In the genomic region with DNA sequence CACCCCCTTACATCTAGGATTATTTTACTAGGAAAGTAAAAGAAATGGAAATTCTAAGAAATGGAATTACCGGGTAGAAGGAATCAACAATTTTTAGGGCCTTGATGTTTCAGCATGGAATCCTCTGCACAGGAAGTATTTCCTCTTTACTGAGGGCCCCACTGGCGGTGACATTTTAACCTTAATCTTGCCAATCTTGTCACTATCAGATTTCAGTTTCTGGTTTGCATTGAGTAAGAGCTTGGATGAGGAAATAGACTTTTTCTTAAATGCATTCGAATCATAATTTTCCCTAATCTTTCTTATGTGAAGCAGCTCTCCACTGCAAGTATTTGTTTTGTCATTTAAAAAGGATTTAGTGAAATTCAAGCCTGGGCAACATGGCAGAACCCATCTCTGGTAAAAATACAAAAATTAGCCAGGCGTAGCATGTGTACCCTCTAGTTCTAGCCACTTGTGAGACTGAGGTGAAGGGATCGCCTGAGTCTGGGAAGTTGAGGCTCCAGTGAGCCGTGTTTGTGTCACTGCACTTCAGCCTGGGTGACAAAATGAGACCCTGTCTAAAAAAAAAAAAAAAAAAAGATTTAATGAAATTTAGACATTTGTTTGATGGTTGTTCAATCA, we compare ENCODE assay signal across 10 cellular contexts. TPM values are rescaled to one million over a fixed set of nuclear protein-coding genes. Genes with fewer than 3 reads are reported as not detected.
DNase-seq lines count a peak whose midpoint lies in the region; ATAC-seq and TF ChIP-seq lines count a peak whose summit lies in the region.
"Had no signal": no experiment of that assay in that cellular context is flagged by ENCODE, and none has a peak within 500 bp of the region (broad histone marks: within the 10 kb centered on the region; RNA-seq: fewer than 3 reads in every experiment).

No MANE protein-coding gene starts in this region.

- no peaks in the 10 kb centered on the region for H3K27me3 ChIP-seq in gastroesophageal sphincter

- H3K27ac ChIP-seq in gastroesophageal sphincter: peak overlapping the region in 3 of 4 donors; percentile 40 to 45 (median 42)

- H3K4me1 Mint-ChIP-seq in T-helper 2 cell treated with Interferon-gamma antibody and Interleukin-4, amounts not matched to agents 5 μg/mL and 100 μg/mL, for 36 hours (ENCODE audit: low read depth): peaks cover 49% of the 10 kb centered on the region

- peak overlapping the region; percentile 71 for H3K4me3 Mint-ChIP-seq in T-helper 2 cell treated with Interferon-gamma antibody and Interleukin-4, amounts not matched to agents 5 μg/mL and 100 μg/mL, for 36 hours

- TF ChIP-seq EP300 in gastroesophageal sphincter (IDR thresholded peaks at IDR 0.05): no peak

- H3K27ac Mint-ChIP-seq in T-helper 2 cell treated with Interferon-gamma antibody and Interleukin-4, amounts not matched to agents 5 μg/mL and 100 μg/mL, for 36 hours: peak overlapping the region; percentile 83

- DNase-seq in stimulated activated CD4-positive, alpha-beta T cell treated with anti-CD3 and anti-CD28 coated beads, Interleukin-15, amount 100 ng/mL, for 24 hours: peak; percentile 58
- DNase-seq in stimulated activated CD4-positive, alpha-beta T cell treated with anti-CD3 and anti-CD28 coated beads, Interleukin-4, amount 100 ng/mL, for 1 hour: no peak
- peak; percentile 55 for DNase-seq in T-helper 2 cell treated with Interferon-gamma antibody and Interleukin-4, amounts not matched to agents 5 μg/mL and 100 μg/mL, for 36 hours (ENCODE audit: low spot score)
- DNase-seq in NCI-H146 (lab: John Stamatoyannopoulos, UW): no peak
- DNase-seq in iPS-NIHi7 (ENCODE audit: extremely low spot score): no peak
- DNase-seq: cortex of kidney, NCI-H2081 had no signal

- H3K9me3 Mint-ChIP-seq in T-helper 2 cell treated with Interferon-gamma antibody and Interleukin-4, amounts not matched to agents 5 μg/mL and 100 μg/mL, for 36 hours: no peaks in the 10 kb centered on the region

- TF ChIP-seq CTCF in gastroesophageal sphincter (IDR thresholded peaks at IDR 0.05): no peak

- H3K36me3 Mint-ChIP-seq in T-helper 2 cell treated with Interferon-gamma antibody and Interleukin-4, amounts not matched to agents 5 μg/mL and 100 μg/mL, for 36 hours (ENCODE audit: low read depth): peaks cover 50% of the 10 kb centered on the region

- no peak overlapping the region for H3K4me3 ChIP-seq in gastroesophageal sphincter

- peaks cover 0 to 57% (median 29%) of the 10 kb centered on the region in 3 donors for H3K4me1 ChIP-seq in gastroesophageal sphincter

- ATAC-seq in gastroesophageal sphincter (no peak), HG03354 (IDR thresholded peaks at IDR 0.05; ENCODE audit: poor library complexity, severe bottlenecking, unreplicated experiment) (no peak), GM18502 (IDR thresholded peaks at IDR 0.05; ENCODE audit: poor library complexity, unreplicated experiment) (no peak)

- WGBS in gastroesophageal sphincter (ENCODE audit: low coverage in 1 of 2), 2 donors: 80 to 82% methylated on average over 5 to 6 of the region's 6 CpGs

- peaks cover 0 to 60% of the 10 kb centered on the region in 2 donors for H3K36me3 ChIP-seq in gastroesophageal sphincter

- no peaks in the 10 kb centered on the region for H3K9me3 ChIP-seq in gastroesophageal sphincter

- H3K27me3 Mint-ChIP-seq in T-helper 2 cell treated with Interferon-gamma antibody and Interleukin-4, amounts not matched to agents 5 μg/mL and 100 μg/mL, for 36 hours (ENCODE audit: low read depth): no peaks in the 10 kb centered on the region

- no peak for TF ChIP-seq POLR2A in gastroesophageal sphincter (IDR thresholded peaks at IDR 0.05)

RNA-seq across cellular contexts. Expression of a gene that starts 40.7 kb away (rescaled TPM):
- total RNA-seq in gastroesophageal sphincter: 10 to 100 TPM; 24.0 to 47.0 (median 37.3) TPM

Comparison
In these comparisons a context has a peak if more than half of its experiments do, and no peak if none do; other contexts are left out.
1. DNase-seq: peak in stimulated activated CD4-positive, alpha-beta T cell treated with anti-CD3 and anti-CD28 coated beads, Interleukin-15, amount 100 ng/mL, for 24 hours (single experiment) and T-helper 2 cell treated with Interferon-gamma antibody and Interleukin-4, amounts not matched to agents 5 μg/mL and 100 μg/mL, for 36 hours (single experiment); none in stimulated activated CD4-positive, alpha-beta T cell treated with anti-CD3 and anti-CD28 coated beads, Interleukin-4, amount 100 ng/mL, for 1 hour (single experiment), NCI-H146 (single experiment) and iPS-NIHi7 (single experiment).